9 cellular contexts compared by ENCODE assay signal in the genomic region with DNA sequence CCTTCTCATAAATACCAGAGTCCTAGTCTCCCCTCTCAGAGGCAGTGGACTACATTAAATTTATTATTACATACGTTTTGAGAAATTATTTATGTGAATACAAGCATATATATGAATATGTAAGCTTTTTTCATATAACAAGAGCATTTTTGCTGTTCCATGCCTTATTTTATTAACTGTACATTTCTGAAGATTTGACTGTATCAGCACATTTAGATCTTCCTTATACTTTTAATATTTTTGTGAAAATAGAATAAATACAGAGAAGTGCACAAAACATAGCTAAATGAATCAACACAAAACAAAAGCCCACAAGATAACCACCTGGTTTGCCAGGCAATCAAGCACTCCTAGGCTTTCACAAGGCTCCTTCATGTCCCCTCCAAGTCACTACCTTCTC. TPM values are rescaled to one million over a fixed set of nuclear protein-coding genes. Genes with fewer than 3 reads are reported as not detected.
"Had no signal": no experiment of that assay in that cellular context is flagged by ENCODE, and none has a peak within 500 bp of the region (broad histone marks: within the 10 kb centered on the region; RNA-seq: fewer than 3 reads in every experiment).

No MANE protein-coding gene starts in this region.

- DNase-seq: GM23248, GOT3, H9, HCEC 1CT, KG1 had no signal

- H3K9ac ChIP-seq: GM23248 had no signal

- H2AFZ ChIP-seq: GM23248 had no signal

- H3K9me3 Mint-ChIP-seq: H9 had no signal

- H3K27ac Mint-ChIP-seq: H9, IgD-negative memory B cell had no signal

- H3K36me3 Mint-ChIP-seq: IgD-negative memory B cell had no signal

- H3K27ac ChIP-seq: GM23248, HL-60 had no signal

- H3K4me3 ChIP-seq: GM23248 had no signal

- H3K4me3 Mint-ChIP-seq: H9, IgD-negative memory B cell had no signal

- FAIRE-seq: H54 had no signal

RNA-seq across cellular contexts. Expression of a gene that starts 27.8 kb away (rescaled TPM):
- total RNA-seq: GM23248, H9, HT1080 had no signal
- polyA plus RNA-seq: GM23248, IgD-negative memory B cell had no signal
